In genomic region chr16:69049146-69049545, GRCh38 we compare ENCODE assay signal across 15 cellular contexts.
DNase-seq lines count a peak whose midpoint lies in the region; ATAC-seq and TF ChIP-seq lines count a peak whose summit lies in the region.
"Had no signal": no experiment of that assay in that cellular context is flagged by ENCODE, and none has a peak within 500 bp of the region (broad histone marks: within the 10 kb centered on the region; RNA-seq: fewer than 3 reads in every experiment).

No MANE protein-coding gene starts in this region.

- H3K27ac ChIP-seq in RWPE2 (ENCODE audit: poor library complexity, severe bottlenecking), result peak overlapping the region; percentile 32
- H3K27ac ChIP-seq in epithelial cell of prostate, result peak overlapping the region; percentile 6
- H3K27ac ChIP-seq: gastroesophageal sphincter had no signal

- H3K36me3 ChIP-seq in RWPE2 (ENCODE audit: low read depth), result no peaks in the 10 kb centered on the region

- no peak for TF ChIP-seq CTCF in RWPE2 (IDR thresholded peaks at IDR 0.05; ENCODE audit: poor library complexity, severe bottlenecking)
- TF ChIP-seq CTCF in retinal pigment epithelial cell (conservative IDR thresholded peaks at IDR 0.05; ENCODE audit: low read depth, low read length), result no peak

- H3K4me3 ChIP-seq in RWPE2 (ENCODE audit: severe bottlenecking) (no peak overlapping the region), retinal pigment epithelial cell (ENCODE audit: low read length) (no peak overlapping the region)
- H3K4me3 ChIP-seq: gastroesophageal sphincter had no signal

- peak; percentile 86 for DNase-seq in ELR (ENCODE audit: low read depth)
- DNase-seq in RWPE2 (ENCODE audit: low spot score), result no peak
- DNase-seq in epithelial cell of prostate (ENCODE audit: low read depth, low spot score), result no peak
- DNase-seq in retinal pigment epithelial cell (ENCODE audit: low read depth), result peak; percentile 63
- DNase-seq in NCI-H345 (lab: John Stamatoyannopoulos, UW), result no peak
- no peak for DNase-seq in DMS114 treated with DMSO at 0.1 percent for 48 hours (lab: John Stamatoyannopoulos, UW; ENCODE audit: unreplicated experiment)
- DNase-seq: activated CD4-positive, CD25-positive, alpha-beta regulatory T cell treated with anti-CD3 and anti-CD28 coated beads, Interleukin-2, amount 50 U/mL, for 72 hours; effector CD4-positive, alpha-beta T cell; H7; immature natural killer cell; MM.1S; NCI-H2029 treated with DMSO at 0.1 percent for 48 hours; T-helper 2 cell had no signal

- ATAC-seq in RWPE2 (ENCODE audit: low read depth), result peak; percentile 86
- ATAC-seq in GM18873 (IDR thresholded peaks at IDR 0.05; ENCODE audit: low FRiP score, unreplicated experiment), result no peak
- ATAC-seq: gastroesophageal sphincter had no signal

- no peaks in the 10 kb centered on the region for H3K9me3 ChIP-seq in RWPE2 (ENCODE audit: severe bottlenecking)
- H3K9me3 ChIP-seq: gastroesophageal sphincter had no signal

- no peaks in the 10 kb centered on the region for H3K27me3 ChIP-seq in RWPE2 (ENCODE audit: insufficient read depth, poor library complexity, severe bottlenecking)
- H3K27me3 ChIP-seq: gastroesophageal sphincter had no signal

- peaks cover 21% of the 10 kb centered on the region for H3K4me1 ChIP-seq in RWPE2 (ENCODE audit: insufficient read depth, poor library complexity, severe bottlenecking)
- H3K4me1 ChIP-seq: gastroesophageal sphincter had no signal

Comparison
In these comparisons a context has a peak if more than half of its experiments do, and no peak if none do; other contexts are left out.
1. DNase-seq: peak in ELR (single experiment) and retinal pigment epithelial cell (single experiment); none in RWPE2 (single experiment), epithelial cell of prostate (single experiment), NCI-H345 (single experiment) and DMS114 treated with DMSO at 0.1 percent for 48 hours (single experiment).